1 cellular context compared by ENCODE assay signal in the genomic region with DNA sequence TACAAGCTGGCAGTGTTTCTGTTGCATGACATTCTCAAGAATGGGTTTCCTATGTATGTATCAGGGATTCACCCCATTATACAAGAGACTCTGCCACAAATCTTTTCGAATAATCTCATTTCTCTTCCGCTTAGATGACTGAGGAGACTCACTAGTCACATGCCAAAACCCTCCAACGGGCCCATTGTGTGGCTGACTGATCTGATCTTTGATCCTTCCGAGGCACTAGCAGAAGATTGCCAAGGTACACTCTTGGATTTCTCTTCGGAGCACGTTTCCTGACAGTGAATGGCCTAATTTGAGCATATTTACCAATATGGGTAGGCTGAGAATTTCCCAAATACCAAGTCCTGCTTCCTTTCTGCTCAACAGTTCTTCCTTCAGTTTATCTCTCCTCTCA.
TF ChIP-seq lines count a peak whose summit lies in the region.

No MANE protein-coding gene starts in this region.

TF ChIP-seq in HepG2, 621 proteins besides CTCF, POLR2A, EP300 and RAD21 (continues in another document):
- TF ChIP-seq ZNF335 (CRISPR knock-in tag; IDR thresholded peaks at IDR 0.05) (no peak), NFKB2 (CRISPR knock-in tag; IDR thresholded peaks at IDR 0.05; ENCODE audit: borderline replicate concordance) (no peak), ZSCAN22 (CRISPR knock-in tag; IDR thresholded peaks at IDR 0.05) (no peak), ZNF367 (CRISPR knock-in tag; IDR thresholded peaks at IDR 0.05; ENCODE audit: borderline replicate concordance) (no peak), ZNF121 (CRISPR knock-in tag; IDR thresholded peaks at IDR 0.05) (peak; percentile 27; the same call in 1 of the 2 replicates), HNF4A (CRISPR knock-in tag; IDR thresholded peaks at IDR 0.05) (peak; percentile 85), HOXA3 (CRISPR knock-in tag; IDR thresholded peaks at IDR 0.05) (no peak), ZNF3 (CRISPR knock-in tag; IDR thresholded peaks at IDR 0.05) (peak; percentile 34; the same call in 1 of the 2 replicates), KLF12 (CRISPR knock-in tag; IDR thresholded peaks at IDR 0.05; ENCODE audit: borderline replicate concordance) (no peak), SOX5 (CRISPR knock-in tag; IDR thresholded peaks at IDR 0.05; ENCODE audit: borderline replicate concordance) (peak; percentile 35; the same call in 1 of the 2 replicates), RCOR2 (CRISPR knock-in tag; IDR thresholded peaks at IDR 0.05) (0 out of 2 replicates have a peak, but pooled peaks have one; percentile 21), ZNF780A (CRISPR knock-in tag; IDR thresholded peaks at IDR 0.05) (no peak), KDM3A (CRISPR knock-in tag; IDR thresholded peaks at IDR 0.05; ENCODE audit: low read depth) (no peak), ZNF282 (IDR thresholded peaks at IDR 0.05; ENCODE audit: partially characterized antibody) (no peak), ZNF629 (CRISPR knock-in tag; conservative IDR thresholded peaks at IDR 0.05) (peak; percentile 95), ZNF33A (CRISPR knock-in tag; IDR thresholded peaks at IDR 0.05; ENCODE audit: borderline replicate concordance) (no peak), HNF4G (IDR thresholded peaks at IDR 0.05; ENCODE audit: borderline replicate concordance, low read depth, low read length) (peak; percentile 53; the same call in 1 of the 2 replicates), HNF4G (CRISPR knock-in tag; IDR thresholded peaks at IDR 0.05; ENCODE audit: borderline replicate concordance, low read depth) (no peak), ZNF234 (CRISPR knock-in tag; conservative IDR thresholded peaks at IDR 0.05) (no peak), ZNF644 (CRISPR knock-in tag; IDR thresholded peaks at IDR 0.05; ENCODE audit: low read depth) (0 out of 2 replicates have a peak, but pooled peaks have one; percentile 43), ZNF263 (CRISPR knock-in tag; IDR thresholded peaks at IDR 0.05) (no peak), REL (CRISPR knock-in tag; conservative IDR thresholded peaks at IDR 0.05) (no peak), ZNF326 (CRISPR knock-in tag; IDR thresholded peaks at IDR 0.05; ENCODE audit: borderline replicate concordance) (no peak), ZFP37 (CRISPR knock-in tag; IDR thresholded peaks at IDR 0.05; ENCODE audit: borderline replicate concordance) (no peak), SAP130 (CRISPR knock-in tag; IDR thresholded peaks at IDR 0.05; ENCODE audit: low read depth) (peak; percentile 25; the same call in 1 of the 2 replicates), HOXA9 (CRISPR knock-in tag; IDR thresholded peaks at IDR 0.05; ENCODE audit: borderline replicate concordance) (no peak)
- TF ChIP-seq, protein P1, sequence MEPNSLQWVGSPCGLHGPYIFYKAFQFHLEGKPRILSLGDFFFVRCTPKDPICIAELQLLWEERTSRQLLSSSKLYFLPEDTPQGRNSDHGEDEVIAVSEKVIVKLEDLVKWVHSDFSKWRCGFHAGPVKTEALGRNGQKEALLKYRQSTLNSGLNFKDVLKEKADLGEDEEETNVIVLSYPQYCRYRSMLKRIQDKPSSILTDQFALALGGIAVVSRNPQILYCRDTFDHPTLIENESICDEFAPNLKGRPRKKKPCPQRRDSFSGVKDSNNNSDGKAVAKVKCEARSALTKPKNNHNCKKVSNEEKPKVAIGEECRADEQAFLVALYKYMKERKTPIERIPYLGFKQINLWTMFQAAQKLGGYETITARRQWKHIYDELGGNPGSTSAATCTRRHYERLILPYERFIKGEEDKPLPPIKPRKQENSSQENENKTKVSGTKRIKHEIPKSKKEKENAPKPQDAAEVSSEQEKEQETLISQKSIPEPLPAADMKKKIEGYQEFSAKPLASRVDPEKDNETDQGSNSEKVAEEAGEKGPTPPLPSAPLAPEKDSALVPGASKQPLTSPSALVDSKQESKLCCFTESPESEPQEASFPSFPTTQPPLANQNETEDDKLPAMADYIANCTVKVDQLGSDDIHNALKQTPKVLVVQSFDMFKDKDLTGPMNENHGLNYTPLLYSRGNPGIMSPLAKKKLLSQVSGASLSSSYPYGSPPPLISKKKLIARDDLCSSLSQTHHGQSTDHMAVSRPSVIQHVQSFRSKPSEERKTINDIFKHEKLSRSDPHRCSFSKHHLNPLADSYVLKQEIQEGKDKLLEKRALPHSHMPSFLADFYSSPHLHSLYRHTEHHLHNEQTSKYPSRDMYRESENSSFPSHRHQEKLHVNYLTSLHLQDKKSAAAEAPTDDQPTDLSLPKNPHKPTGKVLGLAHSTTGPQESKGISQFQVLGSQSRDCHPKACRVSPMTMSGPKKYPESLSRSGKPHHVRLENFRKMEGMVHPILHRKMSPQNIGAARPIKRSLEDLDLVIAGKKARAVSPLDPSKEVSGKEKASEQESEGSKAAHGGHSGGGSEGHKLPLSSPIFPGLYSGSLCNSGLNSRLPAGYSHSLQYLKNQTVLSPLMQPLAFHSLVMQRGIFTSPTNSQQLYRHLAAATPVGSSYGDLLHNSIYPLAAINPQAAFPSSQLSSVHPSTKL (CRISPR knock-in tag; IDR thresholded peaks at IDR 0.05), result 0 out of 2 replicates have a peak, but pooled peaks have one; percentile 15
- TF ChIP-seq, protein P2, sequence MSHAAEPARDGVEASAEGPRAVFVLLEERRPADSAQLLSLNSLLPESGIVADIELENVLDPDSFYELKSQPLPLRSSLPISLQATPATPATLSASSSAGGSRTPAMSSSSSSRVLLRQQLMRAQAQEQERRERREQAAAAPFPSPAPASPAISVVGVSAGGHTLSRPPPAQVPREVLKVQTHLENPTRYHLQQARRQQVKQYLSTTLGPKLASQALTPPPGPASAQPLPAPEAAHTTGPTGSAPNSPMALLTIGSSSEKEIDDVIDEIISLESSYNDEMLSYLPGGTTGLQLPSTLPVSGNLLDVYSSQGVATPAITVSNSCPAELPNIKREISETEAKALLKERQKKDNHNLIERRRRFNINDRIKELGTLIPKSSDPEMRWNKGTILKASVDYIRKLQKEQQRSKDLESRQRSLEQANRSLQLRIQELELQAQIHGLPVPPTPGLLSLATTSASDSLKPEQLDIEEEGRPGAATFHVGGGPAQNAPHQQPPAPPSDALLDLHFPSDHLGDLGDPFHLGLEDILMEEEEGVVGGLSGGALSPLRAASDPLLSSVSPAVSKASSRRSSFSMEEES (CRISPR knock-in tag; IDR thresholded peaks at IDR 0.05), result peak; percentile 28; the same call in 1 of the 2 replicates
- TF ChIP-seq, protein P3, sequence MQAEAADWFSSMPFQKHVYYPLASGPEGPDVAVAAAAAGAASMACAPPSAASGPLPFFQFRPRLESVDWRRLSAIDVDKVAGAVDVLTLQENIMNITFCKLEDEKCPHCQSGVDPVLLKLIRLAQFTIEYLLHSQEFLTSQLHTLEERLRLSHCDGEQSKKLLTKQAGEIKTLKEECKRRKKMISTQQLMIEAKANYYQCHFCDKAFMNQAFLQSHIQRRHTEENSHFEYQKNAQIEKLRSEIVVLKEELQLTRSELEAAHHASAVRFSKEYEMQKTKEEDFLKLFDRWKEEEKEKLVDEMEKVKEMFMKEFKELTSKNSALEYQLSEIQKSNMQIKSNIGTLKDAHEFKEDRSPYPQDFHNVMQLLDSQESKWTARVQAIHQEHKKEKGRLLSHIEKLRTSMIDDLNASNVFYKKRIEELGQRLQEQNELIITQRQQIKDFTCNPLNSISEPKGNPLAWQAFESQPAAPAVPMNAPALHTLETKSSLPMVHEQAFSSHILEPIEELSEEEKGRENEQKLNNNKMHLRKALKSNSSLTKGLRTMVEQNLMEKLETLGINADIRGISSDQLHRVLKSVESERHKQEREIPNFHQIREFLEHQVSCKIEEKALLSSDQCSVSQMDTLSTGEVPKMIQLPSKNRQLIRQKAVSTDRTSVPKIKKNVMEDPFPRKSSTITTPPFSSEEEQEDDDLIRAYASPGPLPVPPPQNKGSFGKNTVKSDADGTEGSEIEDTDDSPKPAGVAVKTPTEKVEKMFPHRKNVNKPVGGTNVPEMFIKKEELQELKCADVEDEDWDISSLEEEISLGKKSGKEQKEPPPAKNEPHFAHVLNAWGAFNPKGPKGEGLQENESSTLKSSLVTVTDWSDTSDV (CRISPR knock-in tag; IDR thresholded peaks at IDR 0.05), result no peak
- TF ChIP-seq, protein P4, sequence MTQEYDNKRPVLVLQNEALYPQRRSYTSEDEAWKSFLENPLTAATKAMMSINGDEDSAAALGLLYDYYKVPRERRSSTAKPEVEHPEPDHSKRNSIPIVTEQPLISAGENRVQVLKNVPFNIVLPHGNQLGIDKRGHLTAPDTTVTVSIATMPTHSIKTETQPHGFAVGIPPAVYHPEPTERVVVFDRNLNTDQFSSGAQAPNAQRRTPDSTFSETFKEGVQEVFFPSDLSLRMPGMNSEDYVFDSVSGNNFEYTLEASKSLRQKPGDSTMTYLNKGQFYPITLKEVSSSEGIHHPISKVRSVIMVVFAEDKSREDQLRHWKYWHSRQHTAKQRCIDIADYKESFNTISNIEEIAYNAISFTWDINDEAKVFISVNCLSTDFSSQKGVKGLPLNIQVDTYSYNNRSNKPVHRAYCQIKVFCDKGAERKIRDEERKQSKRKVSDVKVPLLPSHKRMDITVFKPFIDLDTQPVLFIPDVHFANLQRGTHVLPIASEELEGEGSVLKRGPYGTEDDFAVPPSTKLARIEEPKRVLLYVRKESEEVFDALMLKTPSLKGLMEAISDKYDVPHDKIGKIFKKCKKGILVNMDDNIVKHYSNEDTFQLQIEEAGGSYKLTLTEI (CRISPR knock-in tag; conservative IDR thresholded peaks at IDR 0.05), result no peak
- TF ChIP-seq, protein P5, sequence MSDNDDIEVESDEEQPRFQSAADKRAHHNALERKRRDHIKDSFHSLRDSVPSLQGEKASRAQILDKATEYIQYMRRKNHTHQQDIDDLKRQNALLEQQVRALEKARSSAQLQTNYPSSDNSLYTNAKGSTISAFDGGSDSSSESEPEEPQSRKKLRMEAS (IDR thresholded peaks at IDR 0.05), result peak; percentile 33; the same call in 1 of the 2 replicates
- TF ChIP-seq, protein P6, sequence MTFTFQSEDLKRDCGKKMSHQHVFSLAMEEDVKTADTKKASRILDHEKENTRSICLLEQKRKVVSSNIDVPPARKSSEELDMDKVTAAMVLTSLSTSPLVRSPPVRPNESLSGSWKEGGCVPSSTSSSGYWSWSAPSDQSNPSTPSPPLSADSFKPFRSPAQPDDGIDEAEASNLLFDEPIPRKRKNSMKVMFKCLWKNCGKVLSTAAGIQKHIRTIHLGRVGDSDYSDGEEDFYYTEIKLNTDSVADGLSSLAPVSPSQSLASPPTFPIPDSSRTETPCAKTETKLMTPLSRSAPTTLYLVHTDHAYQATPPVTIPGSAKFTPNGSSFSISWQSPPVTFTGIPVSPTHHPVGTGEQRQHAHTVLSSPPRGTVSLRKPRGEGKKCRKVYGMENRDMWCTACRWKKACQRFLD (CRISPR knock-in tag; IDR thresholded peaks at IDR 0.05; ENCODE audit: borderline replicate concordance), result no peak
- TF ChIP-seq, protein P7, sequence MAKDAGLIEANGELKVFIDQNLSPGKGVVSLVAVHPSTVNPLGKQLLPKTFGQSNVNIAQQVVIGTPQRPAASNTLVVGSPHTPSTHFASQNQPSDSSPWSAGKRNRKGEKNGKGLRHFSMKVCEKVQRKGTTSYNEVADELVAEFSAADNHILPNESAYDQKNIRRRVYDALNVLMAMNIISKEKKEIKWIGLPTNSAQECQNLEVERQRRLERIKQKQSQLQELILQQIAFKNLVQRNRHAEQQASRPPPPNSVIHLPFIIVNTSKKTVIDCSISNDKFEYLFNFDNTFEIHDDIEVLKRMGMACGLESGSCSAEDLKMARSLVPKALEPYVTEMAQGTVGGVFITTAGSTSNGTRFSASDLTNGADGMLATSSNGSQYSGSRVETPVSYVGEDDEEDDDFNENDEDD (CRISPR knock-in tag; IDR thresholded peaks at IDR 0.05; ENCODE audit: borderline replicate concordance), result 0 out of 2 replicates have a peak, but pooled peaks have one; percentile 16
- TF ChIP-seq, protein P8, sequence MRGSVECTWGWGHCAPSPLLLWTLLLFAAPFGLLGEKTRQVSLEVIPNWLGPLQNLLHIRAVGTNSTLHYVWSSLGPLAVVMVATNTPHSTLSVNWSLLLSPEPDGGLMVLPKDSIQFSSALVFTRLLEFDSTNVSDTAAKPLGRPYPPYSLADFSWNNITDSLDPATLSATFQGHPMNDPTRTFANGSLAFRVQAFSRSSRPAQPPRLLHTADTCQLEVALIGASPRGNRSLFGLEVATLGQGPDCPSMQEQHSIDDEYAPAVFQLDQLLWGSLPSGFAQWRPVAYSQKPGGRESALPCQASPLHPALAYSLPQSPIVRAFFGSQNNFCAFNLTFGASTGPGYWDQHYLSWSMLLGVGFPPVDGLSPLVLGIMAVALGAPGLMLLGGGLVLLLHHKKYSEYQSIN (CRISPR knock-in tag; IDR thresholded peaks at IDR 0.05; ENCODE audit: borderline replicate concordance), result no peak
- TF ChIP-seq, protein P9, sequence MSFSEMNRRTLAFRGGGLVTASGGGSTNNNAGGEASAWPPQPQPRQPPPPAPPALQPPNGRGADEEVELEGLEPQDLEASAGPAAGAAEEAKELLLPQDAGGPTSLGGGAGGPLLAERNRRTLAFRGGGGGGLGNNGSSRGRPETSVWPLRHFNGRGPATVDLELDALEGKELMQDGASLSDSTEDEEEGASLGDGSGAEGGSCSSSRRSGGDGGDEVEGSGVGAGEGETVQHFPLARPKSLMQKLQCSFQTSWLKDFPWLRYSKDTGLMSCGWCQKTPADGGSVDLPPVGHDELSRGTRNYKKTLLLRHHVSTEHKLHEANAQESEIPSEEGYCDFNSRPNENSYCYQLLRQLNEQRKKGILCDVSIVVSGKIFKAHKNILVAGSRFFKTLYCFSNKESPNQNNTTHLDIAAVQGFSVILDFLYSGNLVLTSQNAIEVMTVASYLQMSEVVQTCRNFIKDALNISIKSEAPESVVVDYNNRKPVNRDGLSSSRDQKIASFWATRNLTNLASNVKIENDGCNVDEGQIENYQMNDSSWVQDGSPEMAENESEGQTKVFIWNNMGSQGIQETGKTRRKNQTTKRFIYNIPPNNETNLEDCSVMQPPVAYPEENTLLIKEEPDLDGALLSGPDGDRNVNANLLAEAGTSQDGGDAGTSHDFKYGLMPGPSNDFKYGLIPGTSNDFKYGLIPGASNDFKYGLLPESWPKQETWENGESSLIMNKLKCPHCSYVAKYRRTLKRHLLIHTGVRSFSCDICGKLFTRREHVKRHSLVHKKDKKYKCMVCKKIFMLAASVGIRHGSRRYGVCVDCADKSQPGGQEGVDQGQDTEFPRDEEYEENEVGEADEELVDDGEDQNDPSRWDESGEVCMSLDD (CRISPR knock-in tag; IDR thresholded peaks at IDR 0.05; ENCODE audit: borderline replicate concordance), result no peak
- TF ChIP-seq, protein P10, sequence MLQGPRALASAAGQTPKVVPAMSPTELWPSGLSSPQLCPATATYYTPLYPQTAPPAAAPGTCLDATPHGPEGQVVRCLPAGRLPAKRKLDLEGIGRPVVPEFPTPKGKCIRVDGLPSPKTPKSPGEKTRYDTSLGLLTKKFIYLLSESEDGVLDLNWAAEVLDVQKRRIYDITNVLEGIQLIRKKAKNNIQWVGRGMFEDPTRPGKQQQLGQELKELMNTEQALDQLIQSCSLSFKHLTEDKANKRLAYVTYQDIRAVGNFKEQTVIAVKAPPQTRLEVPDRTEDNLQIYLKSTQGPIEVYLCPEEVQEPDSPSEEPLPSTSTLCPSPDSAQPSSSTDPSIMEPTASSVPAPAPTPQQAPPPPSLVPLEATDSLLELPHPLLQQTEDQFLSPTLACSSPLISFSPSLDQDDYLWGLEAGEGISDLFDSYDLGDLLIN (CRISPR knock-in tag; IDR thresholded peaks at IDR 0.05; ENCODE audit: borderline replicate concordance), result no peak
